ENCODE assay signal across 2 cellular contexts in genomic region chr15:76333309-76333708, GRCh38.
TF ChIP-seq lines count a peak whose summit lies in the region.

No MANE protein-coding gene starts in this region.

TF ChIP-seq in HepG2, 621 proteins besides CTCF, POLR2A, EP300 and RAD21:
- TF ChIP-seq ZNF441 (CRISPR knock-in tag; IDR thresholded peaks at IDR 0.05; ENCODE audit: borderline replicate concordance) (0 out of 2 replicates have a peak, but pooled peaks have one; percentile 3), PAWR (CRISPR knock-in tag; IDR thresholded peaks at IDR 0.05; ENCODE audit: borderline replicate concordance) (no peak), ZNF280D (CRISPR knock-in tag; IDR thresholded peaks at IDR 0.05) (0 out of 2 replicates have a peak, but pooled peaks have one; percentile 14), ATF4 (CRISPR knock-in tag; IDR thresholded peaks at IDR 0.05) (no peak), ZNF44 (CRISPR knock-in tag; IDR thresholded peaks at IDR 0.05) (no peak), ZNF790 (CRISPR knock-in tag; IDR thresholded peaks at IDR 0.05; ENCODE audit: borderline replicate concordance) (0 out of 2 replicates have a peak, but pooled peaks have one; percentile 14), PBX3 (CRISPR knock-in tag; IDR thresholded peaks at IDR 0.05; ENCODE audit: borderline replicate concordance) (no peak), ZNF614 (CRISPR knock-in tag; IDR thresholded peaks at IDR 0.05; ENCODE audit: borderline replicate concordance) (no peak), ZNF83 (CRISPR knock-in tag; IDR thresholded peaks at IDR 0.05; ENCODE audit: borderline replicate concordance) (0 out of 2 replicates have a peak, but pooled peaks have one; percentile 54), ZMAT5 (CRISPR knock-in tag; IDR thresholded peaks at IDR 0.05; ENCODE audit: borderline replicate concordance, low read depth) (no peak), ZNF253 (CRISPR knock-in tag; IDR thresholded peaks at IDR 0.05; ENCODE audit: borderline replicate concordance) (0 out of 2 replicates have a peak, but pooled peaks have one; percentile 52)

TF ChIP-seq in K562, 482 proteins besides CTCF, POLR2A, EP300 and RAD21:
- TF ChIP-seq CHD4 (IDR thresholded peaks at IDR 0.05; ENCODE audit: insufficient read depth, insufficient replicate concordance, low read depth, low read length, poor library complexity, severe bottlenecking) (no peak), KLF13 (tag; IDR thresholded peaks at IDR 0.05; ENCODE audit: borderline replicate concordance, low read depth) (no peak), ESRRB (CRISPR knock-in tag; IDR thresholded peaks at IDR 0.05; ENCODE audit: borderline replicate concordance) (no peak), BHLHE40 (IDR thresholded peaks at IDR 0.05; ENCODE audit: low read length) (no peak), ZNF644 (tag; IDR thresholded peaks at IDR 0.05; ENCODE audit: low read depth) (no peak), ZNF696 (CRISPR knock-in tag; conservative IDR thresholded peaks at IDR 0.05) (no peak), ZNF197 (CRISPR knock-in tag; IDR thresholded peaks at IDR 0.05; ENCODE audit: low read depth) (no peak), CREB1 (IDR thresholded peaks at IDR 0.05) (no peak), CREB1 (CRISPR knock-in tag; IDR thresholded peaks at IDR 0.05) (no peak), FOXJ3 (CRISPR knock-in tag; IDR thresholded peaks at IDR 0.05) (no peak), ZNF79 (CRISPR knock-in tag; IDR thresholded peaks at IDR 0.05; ENCODE audit: low read depth) (no peak), PTRF (tag; IDR thresholded peaks at IDR 0.05) (no peak), HMG20A (CRISPR knock-in tag; conservative IDR thresholded peaks at IDR 0.05) (no peak), ZNF780A (CRISPR knock-in tag; IDR thresholded peaks at IDR 0.05) (no peak), PTTG1 (tag; IDR thresholded peaks at IDR 0.05; ENCODE audit: low read depth) (no peak)
TF ChIP-seq in K562: peak in this region for 0.
